Comparison of ENCODE assay signal across 24 cellular contexts in genomic region chr2:172862077-172862476, GRCh38.
"Had no signal": no experiment of that assay in that cellular context is flagged by ENCODE, and none has a peak within 500 bp of the region (broad histone marks: within the 10 kb centered on the region; RNA-seq: fewer than 3 reads in every experiment).

No MANE protein-coding gene starts in this region.

- H3K27me3 ChIP-seq: gastroesophageal sphincter, pancreas, right lobe of liver, thyroid gland, vagina had no signal

- H3K4me1 ChIP-seq: colonic mucosa, right lobe of liver had no signal

- H3K36me3 ChIP-seq: colonic mucosa, gastroesophageal sphincter, neutrophil, pancreas, right lobe of liver, stomach, thyroid gland, vagina had no signal

- H3K9me3 ChIP-seq: colonic mucosa, gastroesophageal sphincter, neutrophil, pancreas, right lobe of liver, stomach, thyroid gland, vagina had no signal

- DNase-seq: central memory CD4-positive, alpha-beta T cell; colonic mucosa; dorsolateral prefrontal cortex; effector CD4-positive, alpha-beta T cell; foreskin fibroblast; mammary epithelial cell; mesendoderm; natural killer cell; pancreas; right lobe of liver; stimulated activated CD4-positive, alpha-beta T cell treated with anti-CD3 and anti-CD28 coated beads, Interleukin-2, amount 100 ng/mL, for 24 hours; stimulated activated CD4-positive, alpha-beta T cell treated with anti-CD3 and anti-CD28 coated beads, Interleukin-4, amount 100 ng/mL, for 24 hours; stimulated activated naive CD4-positive, alpha-beta T cell treated with Interleukin-2 at 50 U/mL for 16 hours; stomach; thyroid gland; trophoblast cell had no signal

- H3K27ac Mint-ChIP-seq: natural killer cell; stimulated activated effector memory CD8-positive, alpha-beta T cell treated with anti-CD3 and anti-CD28 coated beads, Interleukin-12 subunit alpha, Interleukin-12 subunit beta, amount 100 ng/mL, for 72 hours had no signal

- H3K4me3 Mint-ChIP-seq: natural killer cell; neural crest cell; stimulated activated effector memory CD8-positive, alpha-beta T cell treated with anti-CD3 and anti-CD28 coated beads, Interleukin-12 subunit alpha, Interleukin-12 subunit beta, amount 100 ng/mL, for 72 hours had no signal

- H3K36me3 Mint-ChIP-seq: natural killer cell; stimulated activated effector memory CD8-positive, alpha-beta T cell treated with anti-CD3 and anti-CD28 coated beads, Interleukin-12 subunit alpha, Interleukin-12 subunit beta, amount 100 ng/mL, for 72 hours had no signal

- H3K9me3 Mint-ChIP-seq: natural killer cell; neural crest cell; stimulated activated effector memory CD8-positive, alpha-beta T cell treated with anti-CD3 and anti-CD28 coated beads, Interleukin-12 subunit alpha, Interleukin-12 subunit beta, amount 100 ng/mL, for 72 hours had no signal

- H3K4me3 ChIP-seq: colonic mucosa, gastroesophageal sphincter, pancreas, right lobe of liver, stomach, thyroid gland, vagina had no signal

- FAIRE-seq: keratinocyte, pancreas had no signal

- H3K4me1 Mint-ChIP-seq: natural killer cell; stimulated activated effector memory CD8-positive, alpha-beta T cell treated with anti-CD3 and anti-CD28 coated beads, Interleukin-12 subunit alpha, Interleukin-12 subunit beta, amount 100 ng/mL, for 72 hours had no signal

- H3K27ac ChIP-seq: colonic mucosa, epithelial cell of prostate, gastroesophageal sphincter, neutrophil, pancreas, right lobe of liver, stomach, thyroid gland, vagina had no signal

- ATAC-seq: esophagus mucosa; gastroesophageal sphincter; natural killer cell; pancreas; stimulated activated effector memory CD8-positive, alpha-beta T cell treated with anti-CD3 and anti-CD28 coated beads, Interleukin-12 subunit alpha, Interleukin-12 subunit beta, amount 100 ng/mL, for 72 hours had no signal
